Comparison of ENCODE assay signal across 1 cellular context in genomic region chr5:80967500-80968181, GRCh38.
TF ChIP-seq lines count a peak whose summit lies in the region.

No MANE protein-coding gene starts in this region.

TF ChIP-seq in A549, 52 proteins besides CTCF, POLR2A, EP300 and RAD21 (continued from another document):
- no peak for TF ChIP-seq HOXB13 (CRISPR knock-in tag; IDR thresholded peaks at IDR 0.05; ENCODE audit: low read depth)
- TF ChIP-seq FOSB (CRISPR knock-in tag; IDR thresholded peaks at IDR 0.05), result 0 out of 2 replicates have a peak, but pooled peaks have one; percentile 37
